ENCODE assay signal across 8 cellular contexts in the genomic region with DNA sequence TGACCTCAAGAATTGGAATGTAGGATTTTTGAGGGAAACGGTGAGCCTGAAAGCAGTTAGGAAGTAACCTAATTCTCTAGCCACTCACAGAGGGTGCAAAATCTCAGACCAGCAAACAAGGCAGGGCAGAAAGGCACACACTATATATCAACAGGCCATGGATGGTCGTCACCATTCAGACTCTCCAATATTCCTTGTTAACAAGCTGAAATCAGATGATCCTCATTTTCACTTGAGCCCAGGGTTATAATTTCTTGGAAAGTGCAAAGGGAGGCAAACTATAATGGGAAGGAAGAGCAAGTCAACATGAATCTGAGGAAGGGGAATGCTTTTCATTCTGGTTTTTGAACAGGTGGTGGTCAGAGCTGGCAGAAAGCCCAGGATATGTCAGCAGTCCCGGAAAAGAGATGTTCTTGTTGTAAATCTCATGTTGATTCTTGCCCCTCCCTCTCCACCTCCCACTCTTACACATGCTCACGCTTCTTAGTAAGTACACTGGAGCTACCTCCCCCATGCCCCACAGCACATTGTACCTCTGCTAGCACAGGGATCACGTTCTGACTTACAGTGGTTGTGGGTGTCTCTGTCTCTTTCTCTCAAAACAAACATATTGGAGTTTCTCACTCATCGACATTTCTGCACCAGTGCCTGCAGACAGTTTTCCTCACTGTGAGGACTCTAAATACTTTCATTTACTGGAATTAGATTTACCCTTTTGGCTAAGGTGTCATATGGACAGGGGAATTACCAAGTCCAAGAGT.
DNase-seq lines count a peak whose midpoint lies in the region; ATAC-seq and TF ChIP-seq lines count a peak whose summit lies in the region.

No MANE protein-coding gene starts in this region.

- ATAC-seq in GM21576 (IDR thresholded peaks at IDR 0.05; ENCODE audit: unreplicated experiment): peak; percentile 57
- peak; percentile 83 for ATAC-seq in RWPE2 (ENCODE audit: low read depth)
- peak in 3 of 4 donors; percentile 49 to 57 (median 55) for ATAC-seq in psoas muscle

- no peaks in the 10 kb centered on the region for H3K9me3 ChIP-seq in RWPE2 (ENCODE audit: severe bottlenecking)
- H3K9me3 ChIP-seq in psoas muscle: no peaks in the 10 kb centered on the region
- H3K9me3 ChIP-seq in suprapubic skin: peaks cover 2% of the 10 kb centered on the region

- intact Hi-C loops in psoas muscle (cut with DNase I): loop anchor here in 1 of 2 donors (10.0 kb wide), 1 partner anchor 639 kb away; the partner anchor contains the start of gene ATP1B1

- peak overlapping the region in 4 of 5 experiments; percentile 9 to 83 (median 42) for H3K27ac Mint-ChIP-seq in brain

- H3K36me3 Mint-ChIP-seq in brain: no peaks in the 10 kb centered on the region

- H3K27me3 ChIP-seq in RWPE2 (ENCODE audit: insufficient read depth, poor library complexity, severe bottlenecking) (no peaks in the 10 kb centered on the region), psoas muscle (ENCODE audit: insufficient read depth in 3 of 3, low read length in 2 of 3) (no peaks in the 10 kb centered on the region), suprapubic skin (no peaks in the 10 kb centered on the region)

- H3K4me3 Mint-ChIP-seq in brain: no peak overlapping the region

- peaks cover 4% of the 10 kb centered on the region for H3K27me3 Mint-ChIP-seq in brain

- TF ChIP-seq CTCF in RWPE2 (IDR thresholded peaks at IDR 0.05; ENCODE audit: poor library complexity, severe bottlenecking): no peak
- TF ChIP-seq CTCF in brain (conservative IDR thresholded peaks at IDR 0.05): no peak
- no peak for TF ChIP-seq CTCF in psoas muscle (IDR thresholded peaks at IDR 0.05)
- no peak for TF ChIP-seq CTCF in suprapubic skin (IDR thresholded peaks at IDR 0.05)

- H3K27ac ChIP-seq in RWPE2 (ENCODE audit: poor library complexity, severe bottlenecking) (peak overlapping the region; percentile 70), psoas muscle (peak overlapping the region; percentile 54), suprapubic skin (no peak overlapping the region)

- H3K9me3 Mint-ChIP-seq in brain: peaks cover 5 to 11% (median 9%) of the 10 kb centered on the region in 5 experiments

- TF ChIP-seq EP300 in suprapubic skin (IDR thresholded peaks at IDR 0.05): no peak

- H3K4me1 ChIP-seq in RWPE2 (ENCODE audit: insufficient read depth, poor library complexity, severe bottlenecking): peaks cover 48% of the 10 kb centered on the region
- H3K4me1 ChIP-seq in psoas muscle: peaks cover 40% of the 10 kb centered on the region
- peaks cover 40% of the 10 kb centered on the region for H3K4me1 ChIP-seq in suprapubic skin

- 14 to 29% (median 14%) methylated on average over 6 of the region's 6 CpGs for WGBS in psoas muscle, 3 donors
- WGBS in suprapubic skin: 51% methylated on average over 6 of the region's 6 CpGs

- DNase-seq in DMS79 (lab: John Stamatoyannopoulos, UW) (peak; percentile 22), LHCN-M2 (ENCODE audit: low read depth) (peak; percentile 88), RWPE2 (ENCODE audit: low spot score) (peak; percentile 67), psoas muscle (peak; percentile 16 to 52), T1000 (lab: John Stamatoyannopoulos, UW) (no peak), suprapubic skin (ENCODE audit: low spot score in 2 of 2) (no peak)

- TF ChIP-seq POLR2A in suprapubic skin (IDR thresholded peaks at IDR 0.05): no peak

- H3K36me3 ChIP-seq in RWPE2 (ENCODE audit: low read depth) (no peaks in the 10 kb centered on the region), psoas muscle (ENCODE audit: insufficient read depth in 1 of 2, low read depth in 1 of 2) (no peaks in the 10 kb centered on the region), suprapubic skin (no peaks in the 10 kb centered on the region)

- H3K4me3 ChIP-seq in RWPE2 (ENCODE audit: severe bottlenecking) (no peak overlapping the region), psoas muscle (no peak overlapping the region), suprapubic skin (no peak overlapping the region)

- H3K4me1 Mint-ChIP-seq in brain: peaks cover 55% of the 10 kb centered on the region

Comparison
In these comparisons a context has a peak if more than half of its experiments do, and no peak if none do; other contexts are left out.
1. DNase-seq: peak in DMS79 (single experiment), LHCN-M2 (single experiment), RWPE2 (single experiment) and psoas muscle (2 of 2); none in T1000 (single experiment) and suprapubic skin (0 of 2).
2. Peak in every context shown above with its lines, with median percentiles within 50 percentile points of each other: ATAC-seq.